In the genomic region with DNA sequence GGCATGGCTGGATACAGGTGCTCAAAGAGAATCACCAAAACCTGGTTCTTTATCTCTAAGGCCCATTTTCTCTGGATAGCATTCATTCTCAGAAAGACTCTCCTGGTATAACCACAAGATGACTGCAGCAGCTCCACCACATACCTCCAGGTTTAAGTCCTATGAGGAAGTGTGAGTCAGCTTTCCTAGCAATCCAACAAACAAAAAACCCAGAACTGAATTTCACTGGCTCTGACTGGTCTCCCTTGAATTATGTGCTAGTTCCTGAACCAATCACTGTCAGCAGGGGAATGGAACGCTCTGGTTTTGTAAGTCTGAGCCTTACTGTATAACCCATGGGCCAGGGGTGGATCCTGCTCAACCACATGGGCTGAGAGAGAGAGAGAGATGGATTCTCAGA, we compare ENCODE assay signal across 16 cellular contexts. TPM values are rescaled to one million over a fixed set of nuclear protein-coding genes. Genes with fewer than 3 reads are reported as not detected.
DNase-seq lines count a peak whose midpoint lies in the region; ATAC-seq, FAIRE-seq and TF ChIP-seq lines count a peak whose summit lies in the region.
"Had no signal": no experiment of that assay in that cellular context is flagged by ENCODE, and none has a peak within 500 bp of the region (broad histone marks: within the 10 kb centered on the region; RNA-seq: fewer than 3 reads in every experiment).

No MANE protein-coding gene starts in this region.

- no peaks in the 10 kb centered on the region for H3K79me2 ChIP-seq in keratinocyte (ENCODE audit: control insufficient read depth, insufficient read depth, low read length)
- H3K79me2 ChIP-seq: parathyroid adenoma had no signal

- DNase-seq in CD1c-positive myeloid dendritic cell (ENCODE audit: extremely low spot score), result peak; percentile 37
- peak; percentile 78 for DNase-seq in IMR-90
- DNase-seq in astrocyte of the spinal cord (ENCODE audit: low read depth, low spot score), result peak; percentile 71
- peak; percentile 11 for DNase-seq in keratinocyte (ENCODE audit: low read depth, low spot score)
- DNase-seq in HUDEP-2 (lab: John Stamatoyannopoulos, UW; ENCODE audit: unreplicated experiment in 76 of 76), result no peak
- DNase-seq in sciatic nerve (ENCODE audit: low spot score), result no peak
- DNase-seq in T-helper 9 cell, result no peak
- DNase-seq: activated CD4-positive, alpha-beta T cell treated with anti-CD3 and anti-CD28 coated beads, Interleukin-2, amount 10 ng/mL, durations not matched to agents 24 days and 14 days; activated naive CD4-positive, alpha-beta T cell treated with anti-CD3 and anti-CD28 coated beads, Interleukin-2, amount 10 ng/mL, durations not matched to agents 7 days and 5 days; CD4-positive, CD25-positive, alpha-beta regulatory T cell; NCI-H1930; stimulated activated naive CD4-positive, alpha-beta T cell treated with Interleukin-2 at 50 U/mL for 16 hours had no signal

- no peaks in the 10 kb centered on the region for H3K4me1 ChIP-seq in IMR-90 (ENCODE audit: control insufficient read depth, insufficient read depth, low read length)
- no peaks in the 10 kb centered on the region for H3K4me1 ChIP-seq in keratinocyte (ENCODE audit: control insufficient read depth, extremely low read depth, insufficient read depth, low read length)
- H3K4me1 ChIP-seq: parathyroid adenoma had no signal

- H3K9me1 ChIP-seq in IMR-90 (ENCODE audit: insufficient read depth, low read length) (no peaks in the 10 kb centered on the region), keratinocyte (ENCODE audit: control insufficient read depth, extremely low read depth, insufficient read depth, low read length) (no peaks in the 10 kb centered on the region)

- H4K20me1 ChIP-seq in IMR-90 (ENCODE audit: insufficient read depth, low read length) (no peaks in the 10 kb centered on the region), keratinocyte (ENCODE audit: control insufficient read depth, extremely low read depth, insufficient read depth, low read length) (no peaks in the 10 kb centered on the region)

- no peak overlapping the region for H4K8ac ChIP-seq in IMR-90 (ENCODE audit: low read depth in 2 of 2, low read length in 2 of 2)

- H3K27ac ChIP-seq in IMR-90 (ENCODE audit: insufficient read depth, low read length) (no peak overlapping the region), keratinocyte (ENCODE audit: control insufficient read depth, insufficient read depth, low read length) (no peak overlapping the region)
- H3K27ac ChIP-seq: parathyroid adenoma, SK-N-MC had no signal

- H3K4me3 ChIP-seq in IMR-90 (ENCODE audit: insufficient read depth, low read depth, low read length) (no peak overlapping the region), astrocyte of the spinal cord (ENCODE audit: low read depth, low read length) (no peak overlapping the region), keratinocyte (ENCODE audit: control insufficient read depth in 2 of 3, extremely low read depth in 1 of 3, insufficient read depth in 2 of 3, low read depth in 1 of 3, low read length in 3 of 3) (no peak overlapping the region)
- H3K4me3 ChIP-seq: SK-N-MC had no signal

- FAIRE-seq in keratinocyte (lab: Jason Lieb, UNC), result no peak
- FAIRE-seq: HepG2 had no signal

- H2AK5ac ChIP-seq in IMR-90 (ENCODE audit: low read depth, low read length), result no peak overlapping the region

- H2BK20ac ChIP-seq in IMR-90 (ENCODE audit: low read depth, low read length), result no peak overlapping the region

- in situ Hi-C loops in IMR-90 (cut with MboI; ENCODE audit: low sequenced_read_pairs), result no loop called here
- in situ Hi-C loops in astrocyte of the spinal cord (cut with HindIII; ENCODE audit: low sequenced_read_pairs), result no loop called here

- H3K23ac ChIP-seq in IMR-90 (ENCODE audit: low read depth, low read length), result no peak overlapping the region

- no peak overlapping the region for H3K4me2 ChIP-seq in IMR-90 (ENCODE audit: low read depth, low read length)
- H3K4me2 ChIP-seq in keratinocyte (ENCODE audit: control insufficient read depth, extremely low read depth, insufficient read depth, low read depth, low read length), result no peak overlapping the region

- TF ChIP-seq RAD21 in IMR-90 (IDR thresholded peaks at IDR 0.05; ENCODE audit: low read length), result no peak

- no peak overlapping the region for H4K91ac ChIP-seq in IMR-90 (ENCODE audit: insufficient read depth, low read depth, low read length)

- peak; percentile 69 for ATAC-seq in IMR-90 (ENCODE audit: low read depth)
- ATAC-seq in HG02623 (IDR thresholded peaks at IDR 0.05; ENCODE audit: unreplicated experiment), result no peak
- no peak for ATAC-seq in sciatic nerve
- ATAC-seq: HepG2 had no signal

- no CpG with 5 or more reads among the region's 1 CpG for WGBS in IMR-90 (ENCODE audit: extremely low coverage in 2 of 2, insufficient read length in 1 of 2), 2 experiments

- H3K79me1 ChIP-seq in IMR-90 (ENCODE audit: low read depth in 1 of 2, low read length in 2 of 2), result no peaks in the 10 kb centered on the region

- no peak overlapping the region for H4K5ac ChIP-seq in IMR-90 (ENCODE audit: low read depth, low read length)

- no peak overlapping the region for H2AFZ ChIP-seq in IMR-90 (replicated peaks; ENCODE audit: low read length, poor library complexity)
- H2AFZ ChIP-seq in keratinocyte (ENCODE audit: control insufficient read depth, low read length), result no peak overlapping the region
- H2AFZ ChIP-seq: parathyroid adenoma had no signal

- TF ChIP-seq CTCF in IMR-90 (conservative IDR thresholded peaks at IDR 0.05; ENCODE audit: low read depth, low read length) (no peak), astrocyte of the spinal cord (IDR thresholded peaks at IDR 0.05; ENCODE audit: low read depth, low read length) (no peak), keratinocyte (optimal IDR thresholded peaks at IDR 0.05 in 1 of 3, IDR thresholded peaks at IDR 0.05 in 1 of 3, conservative IDR thresholded peaks at IDR 0.05 in 1 of 3; ENCODE audit: extremely low read depth in 1 of 3, insufficient read depth in 2 of 3, low read length in 3 of 3) (no peak)

- H3K18ac ChIP-seq in IMR-90 (ENCODE audit: low read depth, low read length), result no peak overlapping the region

- H3K14ac ChIP-seq in IMR-90 (replicated peaks; ENCODE audit: low read depth, low read length), result no peak overlapping the region

- H2BK120ac ChIP-seq in IMR-90 (ENCODE audit: low read depth, low read length), result no peak overlapping the region

- H3K27me3 ChIP-seq in IMR-90 (ENCODE audit: control insufficient read depth, insufficient read depth, low read length) (no peaks in the 10 kb centered on the region), keratinocyte (ENCODE audit: control insufficient read depth, extremely low read depth, insufficient read depth, low read length) (no peaks in the 10 kb centered on the region)

- H3K4ac ChIP-seq in IMR-90 (ENCODE audit: low read depth, low read length), result no peak overlapping the region

- no peak overlapping the region for H3K9ac ChIP-seq in IMR-90 (ENCODE audit: low read depth, low read length)
- no peak overlapping the region for H3K9ac ChIP-seq in keratinocyte (ENCODE audit: control insufficient read depth, extremely low read depth, insufficient read depth, low read length)
- H3K9ac ChIP-seq: parathyroid adenoma had no signal

- no peak overlapping the region for H2AK9ac ChIP-seq in IMR-90 (replicated peaks; ENCODE audit: low read depth, low read length, poor library complexity)

- no TSS peak for BruUV-seq in IMR-90 (replicated peaks; lab: Mats Ljungman, UMichigan)

- H3K36me3 ChIP-seq in IMR-90 (ENCODE audit: control insufficient read depth, insufficient read depth, low read length) (no peaks in the 10 kb centered on the region), keratinocyte (ENCODE audit: control insufficient read depth in 2 of 2, extremely low read depth in 1 of 2, insufficient read depth in 2 of 2, low read length in 2 of 2) (no peaks in the 10 kb centered on the region)

- dilution Hi-C loops in IMR-90 (cut with HindIII; ENCODE audit: low sequenced_read_pairs, unreplicated experiment), result no loop called here
- dilution Hi-C loops in keratinocyte (cut with MboI; ENCODE audit: extremely low pct_ligation_motif_present, low sequenced_read_pairs), result no loop called here

- no peak for TF ChIP-seq POLR2A in IMR-90 (IDR thresholded peaks at IDR 0.05; ENCODE audit: low read depth, low read length)

- H2BK5ac ChIP-seq in IMR-90 (ENCODE audit: low read depth, low read length, poor library complexity, severe bottlenecking), result no peak overlapping the region

- no peak overlapping the region for H3K56ac ChIP-seq in IMR-90 (ENCODE audit: extremely low read depth, insufficient read depth, low read length)

- peaks cover 3% of the 10 kb centered on the region for H3K9me3 ChIP-seq in IMR-90 (ENCODE audit: control insufficient read depth, insufficient read depth, low read length)
- H3K9me3 ChIP-seq in keratinocyte (ENCODE audit: control insufficient read depth, low read depth, low read length), result no peaks in the 10 kb centered on the region

- intact Hi-C loops in IMR-90 (cut with micrococcal nuclease) (no loop called here), sciatic nerve (cut with DNase I) (no loop called here)

- CTCF ChIA-PET in IMR-90 (lab: Yijun Ruan, JAX), result no interaction called here

- POLR2A ChIA-PET in IMR-90 (lab: Charles Lee; ENCODE audit: unreplicated experiment), result no interaction called here

- H2BK15ac ChIP-seq in IMR-90 (ENCODE audit: low read depth, low read length), result no peak overlapping the region

RNA-seq across cellular contexts. Expression of gene MRPL46, which starts 27.2 kb away (rescaled TPM):
- 14.2 and 16.4 TPM in 2 replicates for total RNA-seq in IMR-90 (2012; rRNA removed)
- 24.2 and 28.1 TPM in 2 replicates for polyA plus RNA-seq in IMR-90 (2012; rRNA removed)
- polyA plus RNA-seq in IMR-90 (2012; cell fraction: cytosol; rRNA removed), result 17.6 and 24.4 TPM in 2 replicates
- 7.7 and 15.2 TPM in 2 replicates for polyA plus RNA-seq in IMR-90 (2012; cell fraction: nucleus; rRNA removed; ENCODE audit: low replicate concordance)
- polyA plus RNA-seq in keratinocyte, result 25.2 to 28.6 TPM (median 26.3 TPM) in 3 replicates
- polyA plus RNA-seq in keratinocyte (2011; ENCODE audit: low read depth), result 19.4 TPM
- polyA plus RNA-seq in keratinocyte (2011; cell fraction: cytosol; rRNA removed), result 17.5 and 26.4 TPM in 2 replicates
- 19.5 and 22.6 TPM in 2 replicates for polyA plus RNA-seq in keratinocyte (2011; cell fraction: nucleus; rRNA removed)
- polyA plus RNA-seq in keratinocyte (2012; ENCODE audit: low replicate concordance), result 16.1 and 24.2 TPM in 2 replicates
- polyA minus RNA-seq in keratinocyte, result 4.6 to 5.9 TPM (median 5.1 TPM) in 3 replicates
- 8.2 TPM for polyA minus RNA-seq in keratinocyte (2011; cell fraction: cytosol; rRNA and poly(A)+ RNA removed)
- polyA minus RNA-seq in keratinocyte (2011; cell fraction: nucleus; rRNA and poly(A)+ RNA removed), result 3.6 and 4.6 TPM in 2 replicates
- total RNA-seq in sciatic nerve, result 17.6 TPM

RNA-seq across cellular contexts. Expression of gene MRPS11, which starts 27.5 kb away (rescaled TPM):
- total RNA-seq in IMR-90 (2012; rRNA removed) (45.5 and 66.1 TPM in 2 replicates), sciatic nerve (23.1 TPM)
- polyA plus RNA-seq in IMR-90 (2012; rRNA removed) (87.8 and 117 TPM in 2 replicates), keratinocyte (60.9 to 74.2 TPM (median 64.3 TPM) in 3 replicates)
- 66.5 and 71.6 TPM in 2 replicates for polyA plus RNA-seq in IMR-90 (2012; cell fraction: cytosol; rRNA removed)
- polyA plus RNA-seq in IMR-90 (2012; cell fraction: nucleus; rRNA removed; ENCODE audit: low replicate concordance), result 26.7 and 31.5 TPM in 2 replicates
- 19.4 TPM for polyA plus RNA-seq in keratinocyte (2011; ENCODE audit: low read depth)
- 58.3 and 75.2 TPM in 2 replicates for polyA plus RNA-seq in keratinocyte (2011; cell fraction: cytosol; rRNA removed)
- 35.0 and 47.2 TPM in 2 replicates for polyA plus RNA-seq in keratinocyte (2011; cell fraction: nucleus; rRNA removed)
- 24.0 and 53.5 TPM in 2 replicates for polyA plus RNA-seq in keratinocyte (2012; ENCODE audit: low replicate concordance)
- polyA minus RNA-seq in keratinocyte, result 20.4 to 33.3 TPM (median 28.2 TPM) in 3 replicates
- 36.6 TPM for polyA minus RNA-seq in keratinocyte (2011; cell fraction: cytosol; rRNA and poly(A)+ RNA removed)
- 8.9 and 16.1 TPM in 2 replicates for polyA minus RNA-seq in keratinocyte (2011; cell fraction: nucleus; rRNA and poly(A)+ RNA removed)

Comparison
In these comparisons a context has a peak if more than half of its experiments do, and no peak if none do; other contexts are left out.
1. DNase-seq: peak in CD1c-positive myeloid dendritic cell (single experiment), IMR-90 (single experiment), astrocyte of the spinal cord (single experiment) and keratinocyte (single experiment); none in HUDEP-2 (0 of 76), sciatic nerve (single experiment) and T-helper 9 cell (single experiment).